ENCODE assay signal across 22 cellular contexts in genomic region chr10:112217413-112218390, GRCh38. TPM values are rescaled to one million over a fixed set of nuclear protein-coding genes. Genes with fewer than 3 reads are reported as not detected.
A peak's percentile ranks its signal among the peaks of the same experiment; 100 is the strongest.
DNase-seq lines count a peak whose midpoint lies in the region; ATAC-seq, FAIRE-seq and TF ChIP-seq lines count a peak whose summit lies in the region.
"Had no signal": no experiment of that assay in that cellular context is flagged by ENCODE, and none has a peak within 500 bp of the region (broad histone marks: within the 10 kb centered on the region; RNA-seq: fewer than 3 reads in every experiment).

No MANE protein-coding gene starts in this region.

- no peak overlapping the region for H3K9ac ChIP-seq in HepG2 (ENCODE audit: insufficient read depth, low read depth, low read length)
- H3K9ac ChIP-seq: SK-N-SH had no signal

- H3K4me3 Mint-ChIP-seq in neural crest cell = no peak overlapping the region

- BruUV-seq in HepG2 (replicated peaks; lab: Mats Ljungman, UMichigan) = no TSS peak

- H3K36me3 ChIP-seq in HepG2 (replicated peaks in 1 of 2; ENCODE audit: control insufficient read depth in 1 of 2, insufficient read depth in 2 of 2, low read length in 2 of 2) (peaks cover 38 to 89% of the 10 kb centered on the region in 2 experiments), right lobe of liver (peaks cover 0 to 10% (median 2%) of the 10 kb centered on the region in 4 donors), esophagus muscularis mucosa (no peaks in the 10 kb centered on the region)

- no peak for FAIRE-seq in HepG2 (lab: Jason Lieb, UNC)
- FAIRE-seq: H54, HTR-8/SVneo had no signal

- no peak overlapping the region for H3K4me3 ChIP-seq in HepG2 (replicated peaks in 1 of 3; ENCODE audit: insufficient read depth in 1 of 3, low read depth in 2 of 3, low read length in 3 of 3)
- no peak overlapping the region for H3K4me3 ChIP-seq in right lobe of liver
- no peak overlapping the region for H3K4me3 ChIP-seq in esophagus muscularis mucosa

- 0 out of 2 replicates have a peak, but pooled peaks cover 5% of the 10 kb centered on the region for H4K20me1 ChIP-seq in HepG2 (ENCODE audit: insufficient read depth, low read length)

- peaks cover 41% of the 10 kb centered on the region for H3K4me1 Mint-ChIP-seq in neural crest cell

- peaks cover 100% of the 10 kb centered on the region for H3K4me1 ChIP-seq in HepG2 (ENCODE audit: insufficient read depth, low read length)
- peaks cover 0 to 43% (median 20%) of the 10 kb centered on the region in 4 donors for H3K4me1 ChIP-seq in right lobe of liver
- H3K4me1 ChIP-seq in esophagus muscularis mucosa = no peaks in the 10 kb centered on the region

- POLR2A ChIA-PET in HepG2 (lab: Yijun Ruan, JAX) = interaction anchor here (1.0 to 5.1 kb wide), 4 partner anchors 8 to 85 kb away, joined by 3 to 65 read pairs (median 6); no protein-coding TSS in a partner anchor

- CTCF ChIA-PET in HepG2 (lab: Yijun Ruan, JAX; ENCODE audit: low intra/inter-chr PET ratio, low total read pairs) = no interaction called here

- intact Hi-C loops in HepG2 (cut with micrococcal nuclease; ENCODE audit: unreplicated experiment) = no loop called here
- intact Hi-C loops in right lobe of liver (cut with DNase I) = no loop called here
- intact Hi-C loops in esophagus muscularis mucosa (cut with DNase I) = no loop called here

- in situ Hi-C loops in HepG2 (cut with HindIII; ENCODE audit: extremely low pct_ligation_motif_present, low pct_unique_long_range_greater_than_20kb) = no loop called here

- no peak overlapping the region for H3K4me2 ChIP-seq in HepG2 (ENCODE audit: low read depth, low read length)
- H3K4me2 ChIP-seq: SK-N-SH had no signal

- peaks cover 9% of the 10 kb centered on the region; the same call in 1 of the 2 replicates for H3K9me3 ChIP-seq in HepG2 (ENCODE audit: low read length)
- no peaks in the 10 kb centered on the region for H3K9me3 ChIP-seq in right lobe of liver
- peaks cover 0 to 8% (median 8%) of the 10 kb centered on the region in 4 donors for H3K9me3 ChIP-seq in esophagus muscularis mucosa
- H3K9me3 ChIP-seq: SK-N-SH had no signal

- no peak for TF ChIP-seq POLR2A in HepG2 (IDR thresholded peaks at IDR 0.05; ENCODE audit: insufficient read depth in 1 of 2, low read depth in 2 of 2, low read length in 2 of 2)
- no peak for TF ChIP-seq POLR2A in right lobe of liver (IDR thresholded peaks at IDR 0.05)
- TF ChIP-seq POLR2A in esophagus muscularis mucosa (IDR thresholded peaks at IDR 0.05; ENCODE audit: low read depth) = no peak

- ATAC-seq in HepG2 (no peak), right lobe of liver (no peak)
- ATAC-seq: Panc1 had no signal

- 91% methylated on average over 8 of the region's 8 CpGs for WGBS in HepG2 (ENCODE audit: low lambda C conversion rate)
- WGBS in right lobe of liver (ENCODE audit: insufficient coverage, low coverage, low lambda C conversion rate, missing lambda C conversion rate) = 44% methylated on average over 8 of the region's 8 CpGs
- 61% methylated on average over 8 of the region's 8 CpGs for WGBS in esophagus muscularis mucosa

- no peak for TF ChIP-seq RAD21 in HepG2 (CRISPR knock-in tag; IDR thresholded peaks at IDR 0.05)

- H3K27ac Mint-ChIP-seq in neural crest cell (ENCODE audit: unreplicated experiment) = peak overlapping the region; percentile 95

- H3K27me3 ChIP-seq in HepG2 (ENCODE audit: control insufficient read depth in 1 of 2, insufficient read depth in 2 of 2, low read length in 2 of 2) (no peaks in the 10 kb centered on the region), right lobe of liver (no peaks in the 10 kb centered on the region), esophagus muscularis mucosa (no peaks in the 10 kb centered on the region)

- H3K9me3 Mint-ChIP-seq in neural crest cell = peaks cover 14% of the 10 kb centered on the region

- H3K27ac ChIP-seq in HepG2 (ENCODE audit: extremely low read length, insufficient read depth, low read length) (peak overlapping the region; percentile 19), right lobe of liver (peak overlapping the region in 1 of 3 donors; percentile 27), esophagus muscularis mucosa (replicated peaks in 1 of 4) (no peak overlapping the region)
- H3K27ac ChIP-seq: RWPE1 had no signal

- no peak overlapping the region for H2AFZ ChIP-seq in HepG2 (ENCODE audit: low read length)

- TF ChIP-seq EP300 in HepG2 (IDR thresholded peaks at IDR 0.05; ENCODE audit: low read depth in 2 of 2, low read length in 2 of 2) (no peak), HepG2 (CRISPR knock-in tag; IDR thresholded peaks at IDR 0.05; ENCODE audit: borderline replicate concordance) (no peak), esophagus muscularis mucosa (IDR thresholded peaks at IDR 0.05) (no peak)

- peaks cover 5% of the 10 kb centered on the region for H3K36me3 Mint-ChIP-seq in neural crest cell (ENCODE audit: low read depth)

- H3K79me2 ChIP-seq in HepG2 (ENCODE audit: insufficient read depth, low read length) = peaks cover 69% of the 10 kb centered on the region

- DNase-seq in HepG2 (ENCODE audit: low spot score) (no peak), right lobe of liver (no peak), esophagus muscularis mucosa (ENCODE audit: extremely low spot score) (peak; percentile 57), neural crest cell (ENCODE audit: low read depth, low spot score) (no peak), NCI-H510A (lab: John Stamatoyannopoulos, UW) (no peak), DMS53 (lab: John Stamatoyannopoulos, UW) (no peak), NCI-H1417 (lab: John Stamatoyannopoulos, UW) (no peak)
- DNase-seq: DMS153, KG1, NCI-H1048, NCI-H1436, NCI-H187 treated with DMSO at 0.1 percent for 48 hours, NCI-H446, NCI-H526, NCI-H82, SHP77, SK-N-SH, SW 1271 had no signal

- no peaks in the 10 kb centered on the region for H3K27me3 Mint-ChIP-seq in neural crest cell (ENCODE audit: low read depth)

- no peak for TF ChIP-seq CTCF in HepG2 (CRISPR knock-in tag; IDR thresholded peaks at IDR 0.05)
- no peak for TF ChIP-seq CTCF in right lobe of liver (IDR thresholded peaks at IDR 0.05)
- TF ChIP-seq CTCF in esophagus muscularis mucosa (IDR thresholded peaks at IDR 0.05) = no peak
- TF ChIP-seq CTCF in neural crest cell (conservative IDR thresholded peaks at IDR 0.05) = no peak

TF ChIP-seq in HepG2, 621 proteins besides CTCF, POLR2A, EP300 and RAD21 (continues in another document):
- no peak for TF ChIP-seq ZNF326 (CRISPR knock-in tag; IDR thresholded peaks at IDR 0.05; ENCODE audit: borderline replicate concordance)
- TF ChIP-seq, protein P1, sequence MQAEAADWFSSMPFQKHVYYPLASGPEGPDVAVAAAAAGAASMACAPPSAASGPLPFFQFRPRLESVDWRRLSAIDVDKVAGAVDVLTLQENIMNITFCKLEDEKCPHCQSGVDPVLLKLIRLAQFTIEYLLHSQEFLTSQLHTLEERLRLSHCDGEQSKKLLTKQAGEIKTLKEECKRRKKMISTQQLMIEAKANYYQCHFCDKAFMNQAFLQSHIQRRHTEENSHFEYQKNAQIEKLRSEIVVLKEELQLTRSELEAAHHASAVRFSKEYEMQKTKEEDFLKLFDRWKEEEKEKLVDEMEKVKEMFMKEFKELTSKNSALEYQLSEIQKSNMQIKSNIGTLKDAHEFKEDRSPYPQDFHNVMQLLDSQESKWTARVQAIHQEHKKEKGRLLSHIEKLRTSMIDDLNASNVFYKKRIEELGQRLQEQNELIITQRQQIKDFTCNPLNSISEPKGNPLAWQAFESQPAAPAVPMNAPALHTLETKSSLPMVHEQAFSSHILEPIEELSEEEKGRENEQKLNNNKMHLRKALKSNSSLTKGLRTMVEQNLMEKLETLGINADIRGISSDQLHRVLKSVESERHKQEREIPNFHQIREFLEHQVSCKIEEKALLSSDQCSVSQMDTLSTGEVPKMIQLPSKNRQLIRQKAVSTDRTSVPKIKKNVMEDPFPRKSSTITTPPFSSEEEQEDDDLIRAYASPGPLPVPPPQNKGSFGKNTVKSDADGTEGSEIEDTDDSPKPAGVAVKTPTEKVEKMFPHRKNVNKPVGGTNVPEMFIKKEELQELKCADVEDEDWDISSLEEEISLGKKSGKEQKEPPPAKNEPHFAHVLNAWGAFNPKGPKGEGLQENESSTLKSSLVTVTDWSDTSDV (CRISPR knock-in tag; IDR thresholded peaks at IDR 0.05) = no peak
- TF ChIP-seq RBM22 (optimal IDR thresholded peaks at IDR 0.05; ENCODE audit: low read length) = peak; percentile 15
- no peak for TF ChIP-seq HOXA7 (CRISPR knock-in tag; IDR thresholded peaks at IDR 0.05)
- no peak for TF ChIP-seq RBAK (CRISPR knock-in tag; IDR thresholded peaks at IDR 0.05)
- no peak for TF ChIP-seq HOXA3 (CRISPR knock-in tag; IDR thresholded peaks at IDR 0.05)
- no peak for TF ChIP-seq PLRG1 (conservative IDR thresholded peaks at IDR 0.05)
- peak; percentile 75 for TF ChIP-seq ATF7 (IDR thresholded peaks at IDR 0.05)
- TF ChIP-seq ATF7 (CRISPR knock-in tag; IDR thresholded peaks at IDR 0.05) = no peak
- no peak for TF ChIP-seq WIZ (CRISPR knock-in tag; IDR thresholded peaks at IDR 0.05)

RNA-seq across cellular contexts. Expression of gene GPAM, which starts 34.1 kb away (rescaled TPM):
- total RNA-seq in HepG2 (2016; rRNA removed; fragmentation: Illumina TruSeq; extraction: Trizol) (130 and 140 TPM in 2 replicates), right lobe of liver (100 to 1,000 TPM in 2 of 6 experiments, 10 to 100 TPM in 4; 78.8 to 340 (median 90.3) TPM), esophagus muscularis mucosa (1 to 10 TPM; 4.5 to 7.2 (median 6.5) TPM), neural crest cell (16.5 and 21.2 TPM in 2 replicates)
- total RNA-seq in HepG2 (2016; cell fraction: cytosol; rRNA removed; fragmentation: Illumina TruSeq; extraction: Trizol; ENCODE audit: low read depth) = 19.1 and 21.3 TPM in 2 replicates
- total RNA-seq in HepG2 (2016; cell fraction: insoluble cytoplasmic fraction; rRNA removed; fragmentation: Illumina TruSeq; extraction: Trizol) = 132 and 135 TPM in 2 replicates
- 47.4 and 55.1 TPM in 2 replicates for total RNA-seq in HepG2 (2016; cell fraction: membrane; rRNA removed; fragmentation: Illumina TruSeq; extraction: Trizol)
- total RNA-seq in HepG2 (2016; cell fraction: nucleus; rRNA removed; fragmentation: Illumina TruSeq; extraction: Trizol) = 251 and 257 TPM in 2 replicates
- polyA plus RNA-seq in HepG2 (2011; rRNA removed) = 36.8 and 43.0 TPM in 2 replicates
- 14.4 and 28.4 TPM in 2 replicates for polyA plus RNA-seq in HepG2 (2011; cell fraction: cytosol; rRNA removed)
- 39.1 and 57.9 TPM in 2 replicates for polyA plus RNA-seq in HepG2 (2011; cell fraction: nucleus; rRNA removed)
- polyA plus RNA-seq in HepG2 (2012) = 53.4 and 86.4 TPM in 2 replicates
- polyA plus RNA-seq in HepG2 (2016; cell fraction: cytosol; fragmentation: Illumina TruSeq; extraction: Trizol; ENCODE audit: low read depth) = 5.1 and 5.7 TPM in 2 replicates
- 57.8 and 65.3 TPM in 2 replicates for polyA plus RNA-seq in HepG2 (2016; cell fraction: insoluble cytoplasmic fraction; fragmentation: Illumina TruSeq; extraction: Trizol; ENCODE audit: low read depth)
- 14.2 and 17.2 TPM in 2 replicates for polyA plus RNA-seq in HepG2 (2016; cell fraction: membrane; fragmentation: Illumina TruSeq; extraction: Trizol; ENCODE audit: low read depth)
- 165 and 177 TPM in 2 replicates for polyA plus RNA-seq in HepG2 (2016; cell fraction: nucleus; fragmentation: Illumina TruSeq; extraction: Trizol; ENCODE audit: insufficient read depth, low read depth)
- 18.6 and 65.9 TPM in 2 replicates for polyA minus RNA-seq in HepG2 (2011; rRNA and poly(A)+ RNA removed; ENCODE audit: low replicate concordance)
- polyA minus RNA-seq in HepG2 (2011; cell fraction: cytosol; rRNA and poly(A)+ RNA removed) = 23.7 and 35.7 TPM in 2 replicates
- polyA minus RNA-seq in HepG2 (2011; cell fraction: nucleus; rRNA and poly(A)+ RNA removed) = 174 and 229 TPM in 2 replicates
